Comparison of ENCODE assay signal across 30 cellular contexts in genomic region chr6:43451348-43451747, GRCh38. TPM values are rescaled to one million over a fixed set of nuclear protein-coding genes. Genes with fewer than 3 reads are reported as not detected.
"Had no signal": no experiment of that assay in that cellular context is flagged by ENCODE, and none has a peak within 500 bp of the region (broad histone marks: within the 10 kb centered on the region; RNA-seq: fewer than 3 reads in every experiment).

No MANE protein-coding gene starts in this region.

- H3K9me3 Mint-ChIP-seq: mesothelial cell of epicardium, naive B cell, nephron had no signal

- H3K36me3 ChIP-seq: ovary had no signal

- H3K27me3 ChIP-seq: ovary, vagina had no signal

- H3K9me3 ChIP-seq: gastrocnemius medialis, mucosa of descending colon, psoas muscle, right lobe of liver, stomach, thyroid gland, vagina had no signal

- DNase-seq: dermis blood vessel endothelial cell; effector memory CD4-positive, alpha-beta T cell; erythroblast; foreskin fibroblast; gastrocnemius medialis; head of caudate nucleus; hippocampal formation; kidney glomerular epithelial cell; mesenchymal stem cell; mucosa of descending colon; naive B cell; occipital lobe; right lobe of liver; stimulated activated CD4-positive, alpha-beta T cell treated with anti-CD3 and anti-CD28 coated beads, Interleukin-12 subunit alpha, Interleukin-12 subunit beta, amount 100 ng/mL, for 4 hours; stimulated activated CD4-positive, alpha-beta T cell treated with anti-CD3 and anti-CD28 coated beads, Interleukin-1b, Interleukin-23, amount 100 ng/mL, for 48 hours; stimulated activated CD4-positive, alpha-beta T cell treated with anti-CD3 and anti-CD28 coated beads, Interleukin-4, amount 100 ng/mL, for 1 hour; stimulated activated CD8-positive, alpha-beta memory T cell treated with anti-CD3 and anti-CD28 coated beads, Interleukin-4, amount 100 ng/mL, for 48 hours; stimulated activated naive CD4-positive, alpha-beta T cell treated with Interleukin-2 at 50 U/mL for 16 hours; stomach; thyroid gland; trophoblast cell had no signal

- ATAC-seq: gastrocnemius medialis, mucosa of descending colon, psoas muscle, right lobe of liver had no signal

- H3K27me3 Mint-ChIP-seq: naive B cell had no signal

- H3K27ac Mint-ChIP-seq: mesothelial cell of epicardium, nephron had no signal

- H3K4me3 ChIP-seq: coronary artery, gastrocnemius medialis, mucosa of descending colon, ovary, psoas muscle, right lobe of liver, smooth muscle cell, stomach, thyroid gland, vagina had no signal

- H3K4me3 Mint-ChIP-seq: mesothelial cell of epicardium, nephron had no signal

- H3K27ac ChIP-seq: coronary artery, gastrocnemius medialis, ovary, psoas muscle, right lobe of liver, stomach, thyroid gland, vagina had no signal

RNA-seq across cellular contexts. Expression of gene DLK2, which starts 4.0 kb away (rescaled TPM):
- total RNA-seq: endothelial cell of umbilical vein, subcutaneous adipose tissue had no signal

RNA-seq across cellular contexts. Expression of gene LRRC73, which starts 58.8 kb away (rescaled TPM):
- total RNA-seq: gastrocnemius medialis, vagina had no signal
